In the genomic region with DNA sequence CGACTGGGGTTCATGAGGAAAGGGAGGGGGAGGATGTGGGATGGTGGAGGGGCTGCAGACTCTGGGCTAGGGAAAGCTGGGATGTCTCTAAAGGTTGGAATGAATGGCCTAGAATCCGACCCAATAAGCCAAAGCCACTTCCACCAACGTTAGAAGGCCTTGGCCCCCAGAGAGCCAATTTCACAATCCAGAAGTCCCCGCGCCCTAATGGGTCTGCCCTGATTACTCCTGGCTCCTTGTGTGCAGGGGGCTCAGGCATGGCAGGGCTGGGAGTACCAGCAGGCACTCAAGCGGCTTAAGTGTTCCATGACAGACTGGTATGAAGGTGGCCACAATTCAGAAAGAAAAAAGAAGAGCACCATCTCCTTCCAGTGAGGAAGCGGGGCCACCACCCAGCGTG, we compare ENCODE assay signal across 8 cellular contexts.
DNase-seq lines count a peak whose midpoint lies in the region; ATAC-seq and TF ChIP-seq lines count a peak whose summit lies in the region.
"Not testable (repeated sequence)": the region's sequence is repeated elsewhere in the genome, so short reads cannot be mapped to it uniquely, and the experiment has no call there.

No MANE protein-coding gene starts in this region.

- not testable (repeated sequence) for TF ChIP-seq CTCF in breast epithelium (IDR thresholded peaks at IDR 0.05); left lung (IDR thresholded peaks at IDR 0.05); osteocyte (IDR thresholded peaks at IDR 0.05); sigmoid colon (IDR thresholded peaks at IDR 0.05); type B pancreatic cell (conservative IDR thresholded peaks at IDR 0.05)

- H3K4me1 Mint-ChIP-seq in activated CD4-positive, alpha-beta T cell treated with anti-CD3 and anti-CD28 coated beads, Interleukin-2, amount 10 ng/mL, durations not matched to agents 24 days and 14 days; osteocyte (ENCODE audit: unreplicated experiment); type B pancreatic cell (ENCODE audit: unreplicated experiment): not testable (repeated sequence)

- H3K36me3 ChIP-seq in breast epithelium, left lung: not testable (repeated sequence)
- H3K36me3 ChIP-seq in sigmoid colon = peaks cover 4 to 10% (median 8%) of the 10 kb centered on the region in 4 donors

- ATAC-seq in Right ventricle myocardium inferior, left lung: not testable (repeated sequence)

- H3K27ac ChIP-seq in breast epithelium, left lung, sigmoid colon: not testable (repeated sequence)

- H3K27ac Mint-ChIP-seq in activated CD4-positive, alpha-beta T cell treated with anti-CD3 and anti-CD28 coated beads, Interleukin-2, amount 10 ng/mL, durations not matched to agents 24 days and 14 days; osteocyte (ENCODE audit: unreplicated experiment); type B pancreatic cell: not testable (repeated sequence)

- not testable (repeated sequence) for H3K4me3 Mint-ChIP-seq in activated CD4-positive, alpha-beta T cell treated with anti-CD3 and anti-CD28 coated beads, Interleukin-2, amount 10 ng/mL, durations not matched to agents 24 days and 14 days; osteocyte (ENCODE audit: unreplicated experiment); type B pancreatic cell

- H3K9me3 ChIP-seq in breast epithelium, left lung, sigmoid colon: not testable (repeated sequence)

- intact Hi-C loops in activated CD4-positive, alpha-beta T cell treated with anti-CD3 and anti-CD28 coated beads, Interleukin-2, amount 10 ng/mL, durations not matched to agents 24 days and 14 days (cut with micrococcal nuclease); breast epithelium (cut with DNase I; ENCODE audit: low total_unique reads); Right ventricle myocardium inferior (cut with DNase I); left lung (cut with DNase I); sigmoid colon (cut with DNase I): not testable (repeated sequence)

- not testable (repeated sequence) for TF ChIP-seq EP300 in sigmoid colon (IDR thresholded peaks at IDR 0.05)

- not testable (repeated sequence) for H3K27me3 ChIP-seq in breast epithelium, left lung, sigmoid colon

- TF ChIP-seq POLR2A in breast epithelium (IDR thresholded peaks at IDR 0.05); sigmoid colon (IDR thresholded peaks at IDR 0.05): not testable (repeated sequence)

- not testable (repeated sequence) for H3K9me3 Mint-ChIP-seq in activated CD4-positive, alpha-beta T cell treated with anti-CD3 and anti-CD28 coated beads, Interleukin-2, amount 10 ng/mL, durations not matched to agents 24 days and 14 days; osteocyte (ENCODE audit: unreplicated experiment); type B pancreatic cell

- H3K4me3 ChIP-seq in breast epithelium, left lung, sigmoid colon: not testable (repeated sequence)

- 82 to 92% methylated on average over 3 to 4 of the region's 8 CpGs for WGBS in sigmoid colon, 2 donors

- H3K27me3 Mint-ChIP-seq in activated CD4-positive, alpha-beta T cell treated with anti-CD3 and anti-CD28 coated beads, Interleukin-2, amount 10 ng/mL, durations not matched to agents 24 days and 14 days; osteocyte (ENCODE audit: unreplicated experiment); type B pancreatic cell: not testable (repeated sequence)

- peak; percentile 25 for DNase-seq in activated CD4-positive, alpha-beta T cell treated with anti-CD3 and anti-CD28 coated beads, Interleukin-2, amount 10 ng/mL, durations not matched to agents 24 days and 14 days
- peak; percentile 26 for DNase-seq in activated CD8-positive, alpha-beta memory T cell treated with anti-CD3 and anti-CD28 coated beads, Interleukin-2, amount 50 U/mL, for 48 hours
- DNase-seq in breast epithelium (ENCODE audit: low spot score in 2 of 2) (peak; percentile 5 to 41), Right ventricle myocardium inferior (ENCODE audit: missing footprints) (peak; percentile 2), left lung (peak; percentile 11 to 25), osteocyte (ENCODE audit: extremely low spot score, unreplicated experiment) (peak; percentile 76), sigmoid colon (peak; percentile 52), type B pancreatic cell (ENCODE audit: extremely low spot score, unreplicated experiment) (peak; percentile 65)

- not testable (repeated sequence) for H3K4me1 ChIP-seq in breast epithelium, left lung, sigmoid colon

- not testable (repeated sequence) for H3K36me3 Mint-ChIP-seq in activated CD4-positive, alpha-beta T cell treated with anti-CD3 and anti-CD28 coated beads, Interleukin-2, amount 10 ng/mL, durations not matched to agents 24 days and 14 days (ENCODE audit: low read depth); osteocyte (ENCODE audit: unreplicated experiment); type B pancreatic cell

Comparison
In these comparisons a context has a peak if more than half of its experiments do, and no peak if none do; other contexts are left out.
1. DNase-seq: peak in every context shown above with its lines; median percentile 76 in osteocyte; 65 in type B pancreatic cell; 52 in sigmoid colon; 26 in activated CD8-positive, alpha-beta memory T cell treated with anti-CD3 and anti-CD28 coated beads, Interleukin-2, amount 50 U/mL, for 48 hours; 25 in activated CD4-positive, alpha-beta T cell treated with anti-CD3 and anti-CD28 coated beads, Interleukin-2, amount 10 ng/mL, durations not matched to agents 24 days and 14 days; 23 in breast epithelium; 18 in left lung; 2 in Right ventricle myocardium inferior.